In genomic region chr17:68458260-68459029, GRCh38 we compare ENCODE assay signal across 8 cellular contexts. TPM values are rescaled to one million over a fixed set of nuclear protein-coding genes. Genes with fewer than 3 reads are reported as not detected.
DNase-seq lines count a peak whose midpoint lies in the region; ATAC-seq and TF ChIP-seq lines count a peak whose summit lies in the region.

No MANE protein-coding gene starts in this region.

- peak; percentile 4 for ATAC-seq in GM18870 (IDR thresholded peaks at IDR 0.05; ENCODE audit: unreplicated experiment)
- ATAC-seq in Panc1: no peak

- TF ChIP-seq CTCF in Panc1 (IDR thresholded peaks at IDR 0.05) (no peak), epithelial cell of proximal tubule (conservative IDR thresholded peaks at IDR 0.05; ENCODE audit: low read depth, low read length) (no peak)

- DNase-seq in Panc1 (ENCODE audit: low read depth, low spot score) (no peak), epithelial cell of proximal tubule (ENCODE audit: low read depth) (no peak), inferior parietal cortex (ENCODE audit: extremely low spot score) (no peak), NCI-H226 (no peak), amygdala (lab: John Stamatoyannopoulos, UW) (no peak), AML-193 (lab: John Stamatoyannopoulos, UW) (no peak)

- CTCF ChIA-PET in Panc1 (lab: Charles Lee): interaction anchor here (0.5 to 0.6 kb wide), 2 partner anchors 10 to 296 kb away, joined by 4 to 6 read pairs; no protein-coding TSS in a partner anchor

- in situ Hi-C loops in Panc1 (cut with HindIII; ENCODE audit: low pct_unique_long_range_greater_than_20kb, low sequenced_read_pairs): no loop called here

- no peak overlapping the region for H3K9ac ChIP-seq in rectal smooth muscle tissue (ENCODE audit: low read length)

- no TSS peak for BruUV-seq in Panc1 (replicated peaks; lab: Mats Ljungman, UMichigan)

- peak overlapping the region; percentile 52 to 60 for H3K4me3 ChIP-seq in Panc1 (ENCODE audit: low read depth in 2 of 2, low read length in 2 of 2)
- H3K4me3 ChIP-seq in epithelial cell of proximal tubule (ENCODE audit: low read depth, low read length): peak overlapping the region; percentile 60
- peak overlapping the region; percentile 76 for H3K4me3 ChIP-seq in rectal smooth muscle tissue (ENCODE audit: low read length)

- intact Hi-C loops in Panc1 (cut with micrococcal nuclease; ENCODE audit: unreplicated experiment): no loop called here

- H3K27ac ChIP-seq in Panc1 (ENCODE audit: low read length) (no peak overlapping the region), rectal smooth muscle tissue (ENCODE audit: low read depth, low read length) (peak overlapping the region; percentile 75)

- POLR2A ChIA-PET in Panc1 (lab: Charles Lee): no interaction called here

- H3K4me1 ChIP-seq in Panc1 (ENCODE audit: control insufficient read depth, insufficient read depth, low read length) (peaks cover 6% of the 10 kb centered on the region), rectal smooth muscle tissue (ENCODE audit: control insufficient read depth, insufficient read depth, low read length) (peaks cover 3% of the 10 kb centered on the region)

- H3K36me3 ChIP-seq in Panc1 (ENCODE audit: control insufficient read depth, insufficient read depth, low read length) (no peaks in the 10 kb centered on the region), rectal smooth muscle tissue (ENCODE audit: control insufficient read depth, insufficient read depth, low read length) (no peaks in the 10 kb centered on the region)

- H3K27me3 ChIP-seq in Panc1 (ENCODE audit: control insufficient read depth, insufficient read depth, low read length) (no peaks in the 10 kb centered on the region), rectal smooth muscle tissue (ENCODE audit: control insufficient read depth, insufficient read depth, low read length) (no peaks in the 10 kb centered on the region)

- no peaks in the 10 kb centered on the region for H3K9me3 ChIP-seq in Panc1 (ENCODE audit: control insufficient read depth, insufficient read depth, low read depth, low read length)

RNA-seq across cellular contexts. Expression of gene WIPI1, which starts 1.1 kb away (rescaled TPM):
- total RNA-seq in Panc1 (2021; ENCODE audit: unreplicated experiment) (19.8 TPM), epithelial cell of proximal tubule (20.2 and 23.4 TPM in 2 replicates)
- 28.2 TPM for polyA plus RNA-seq in Panc1 (2012; ENCODE audit: insufficient read length)

RNA-seq across cellular contexts. Expression of gene PRKAR1A, which starts 53.8 kb away (rescaled TPM):
- total RNA-seq in Panc1 (2021; ENCODE audit: unreplicated experiment) (174 TPM), epithelial cell of proximal tubule (131 and 157 TPM in 2 replicates)
- polyA plus RNA-seq in Panc1 (2012; ENCODE audit: insufficient read length): 124 TPM
